ENCODE assay signal across 8 cellular contexts in genomic region chr4:122151982-122152698, GRCh38. TPM values are rescaled to one million over a fixed set of nuclear protein-coding genes. Genes with fewer than 3 reads are reported as not detected.
DNase-seq lines count a peak whose midpoint lies in the region; ATAC-seq, FAIRE-seq and TF ChIP-seq lines count a peak whose summit lies in the region.

Gene BLTP1 (plus strand): TSS chr4:122152331. CDS start chr4:122170648, 18,317 bp downstream.

- peak within 1 kb of the TSS; percentile 92 for H3K27ac Mint-ChIP-seq in HFFc6

- peaks cover 44% of the 10 kb centered on the region for H3K4me1 Mint-ChIP-seq in HFFc6 (ENCODE audit: low read depth)

- 0% methylated on average over 43 to 50 of the region's 50 CpGs for WGBS in pancreas, 2 donors

- H3K9me3 ChIP-seq in SU-DHL-6 (ENCODE audit: insufficient read depth, low read length) (no peaks in the 10 kb centered on the region), pancreas (no peaks in the 10 kb centered on the region), tibial artery (no peaks in the 10 kb centered on the region)

- H3K27ac ChIP-seq in SU-DHL-6 (ENCODE audit: low read depth, low read length) (no peak within 1 kb of the TSS; the same call in 1 of the 2 replicates), pancreas (peak within 1 kb of the TSS; percentile 86 to 92 (median 89)), tibial artery (peak within 1 kb of the TSS; percentile 95 to 96)

- FAIRE-seq in pancreas (lab: Jason Lieb, UNC) = no peak

- H4K20me1 ChIP-seq in SU-DHL-6 (ENCODE audit: low read depth, low read length) = no peaks in the 10 kb centered on the region

- H3K4me3 Mint-ChIP-seq in HFFc6 = peak within 1 kb of the TSS; percentile 94

- no peaks in the 10 kb centered on the region for H3K9me2 ChIP-seq in SU-DHL-6 (replicated peaks; ENCODE audit: insufficient read depth, low read length)

- no peaks in the 10 kb centered on the region for H3K27me3 Mint-ChIP-seq in HFFc6 (ENCODE audit: insufficient read depth)

- H2AFZ ChIP-seq in SU-DHL-6 (ENCODE audit: low read depth, low read length, severe bottlenecking) = peak within 1 kb of the TSS; percentile 59

- peak; percentile 77 for TF ChIP-seq POLR2A in NB4 (IDR thresholded peaks at IDR 0.05; ENCODE audit: extremely low read depth, insufficient read length)

- peak within 1 kb of the TSS; percentile 77 for H3K9ac ChIP-seq in SU-DHL-6 (ENCODE audit: low read length)

- peaks cover 0 to 11% (median 4%) of the 10 kb centered on the region in 3 donors for H3K4me1 ChIP-seq in pancreas
- H3K4me1 ChIP-seq in tibial artery = peaks cover 0 to 26% (median 1%) of the 10 kb centered on the region in 4 donors

- intact Hi-C loops in Right ventricle myocardium superior (cut with DNase I) (loop anchor here (10.0 kb wide), 1 partner anchor 157 kb away; no protein-coding TSS in a partner anchor), pancreas (cut with DNase I) (no loop called here), tibial artery (cut with DNase I; ENCODE audit: low total_unique reads) (no loop called here)

- H3K36me3 ChIP-seq in SU-DHL-6 (ENCODE audit: low read length) (no peaks in the 10 kb centered on the region), pancreas (peaks cover 0 to 5% (median 0%) of the 10 kb centered on the region in 3 donors), tibial artery (peaks cover 0 to 4% (median 0%) of the 10 kb centered on the region in 3 donors)

- ATAC-seq in Right ventricle myocardium superior (ENCODE audit: poor library complexity) (peak; percentile 100), pancreas (peak; percentile 98 to 100 (median 99))

- DNase-seq in HFFc6 (peak; percentile 65), NB4 (ENCODE audit: low read depth) (peak; percentile 87), Right ventricle myocardium superior (peak; percentile 95), pancreas (peak; percentile 84 to 97 (median 88)), tibial artery (peak; percentile 87 to 93)
- peak; percentile 70 for DNase-seq in activated naive CD8-positive, alpha-beta T cell treated with anti-CD3 and anti-CD28 coated beads, Interleukin-2, amount 50 U/mL, for 16 hours (ENCODE audit: low read depth, low spot score)

- TF ChIP-seq CTCF in HFFc6 (IDR thresholded peaks at IDR 0.05) (no peak), NB4 (IDR thresholded peaks at IDR 0.05; ENCODE audit: low read depth, low read length) (no peak), SU-DHL-6 (IDR thresholded peaks at IDR 0.05; ENCODE audit: insufficient read depth, low read length, poor library complexity, severe bottlenecking) (no peak), pancreas (IDR thresholded peaks at IDR 0.05) (no peak), tibial artery (IDR thresholded peaks at IDR 0.05) (no peak)

- peak within 1 kb of the TSS; percentile 82 for H3K4me3 ChIP-seq in GM08714 (ENCODE audit: low read length)
- H3K4me3 ChIP-seq in NB4 (ENCODE audit: low read depth, low read length) = peak within 1 kb of the TSS; percentile 91
- H3K4me3 ChIP-seq in SU-DHL-6 (ENCODE audit: insufficient read depth, low read length, poor library complexity, severe bottlenecking) = peak within 1 kb of the TSS; percentile 83
- H3K4me3 ChIP-seq in pancreas = peak within 1 kb of the TSS; percentile 90 to 97 (median 90)
- H3K4me3 ChIP-seq in tibial artery = peak within 1 kb of the TSS; percentile 88 to 90

- no peaks in the 10 kb centered on the region for H3K9me3 Mint-ChIP-seq in HFFc6

- peak within 1 kb of the TSS; percentile 81 for H3K4me2 ChIP-seq in SU-DHL-6 (ENCODE audit: low read depth, low read length, poor library complexity, severe bottlenecking)

- H3K27me3 ChIP-seq in SU-DHL-6 (ENCODE audit: low read length) = no peaks in the 10 kb centered on the region
- H3K27me3 ChIP-seq in pancreas = no peaks in the 10 kb centered on the region
- H3K27me3 ChIP-seq in tibial artery = no peaks in the 10 kb centered on the region

- peaks cover 5% of the 10 kb centered on the region; the same call in 1 of the 2 replicates for H3K79me2 ChIP-seq in SU-DHL-6 (ENCODE audit: insufficient read depth, low read length)

- H3K36me3 Mint-ChIP-seq in HFFc6 (ENCODE audit: low read depth) = peaks cover 14% of the 10 kb centered on the region

- no peaks in the 10 kb centered on the region for H3F3A ChIP-seq in SU-DHL-6 (ENCODE audit: insufficient read depth)

RNA-seq across cellular contexts. Expression of gene BLTP1, which starts in this region (rescaled TPM):
- total RNA-seq in HFFc6 (2021; fragmentation: NEBNext Ultra II Directional; extraction: Animal tissue kit (Norgen Biotek cat#: 25700)) = 10 to 100 TPM; 25.6 to 30.7 (median 29.3) TPM
- 30.5 TPM for total RNA-seq in Right ventricle myocardium superior
- 10 to 100 TPM; 22.1 to 41.3 (median 32.7) TPM for total RNA-seq in pancreas
- 10 to 100 TPM in 1 of 2 donors, 1 to 10 TPM in 1; 8.6 to 23.0 TPM for polyA plus RNA-seq in pancreas
